ENCODE assay signal across 16 cellular contexts in genomic region chr18:75525-76160, GRCh38. TPM values are rescaled to one million over a fixed set of nuclear protein-coding genes. Genes with fewer than 3 reads are reported as not detected.
"Had no signal": no experiment of that assay in that cellular context is flagged by ENCODE, and none has a peak within 500 bp of the region (broad histone marks: within the 10 kb centered on the region; RNA-seq: fewer than 3 reads in every experiment).

No MANE protein-coding gene starts in this region.

RNA-seq across cellular contexts. Expression of gene TUBB8B, which starts 26.2 kb away (rescaled TPM):
- total RNA-seq: cerebellum, dermis blood vessel endothelial cell, frontal cortex, glomerular endothelial cell, heart right ventricle, left lobe of liver, mucosa of gallbladder, myocyte, natural killer cell, neural crest cell, posterior vena cava, right atrium auricular region, sigmoid colon, temporal lobe, tibial nerve, ureter had no signal
